Comparison of ENCODE assay signal across 1 cellular context in the genomic region with DNA sequence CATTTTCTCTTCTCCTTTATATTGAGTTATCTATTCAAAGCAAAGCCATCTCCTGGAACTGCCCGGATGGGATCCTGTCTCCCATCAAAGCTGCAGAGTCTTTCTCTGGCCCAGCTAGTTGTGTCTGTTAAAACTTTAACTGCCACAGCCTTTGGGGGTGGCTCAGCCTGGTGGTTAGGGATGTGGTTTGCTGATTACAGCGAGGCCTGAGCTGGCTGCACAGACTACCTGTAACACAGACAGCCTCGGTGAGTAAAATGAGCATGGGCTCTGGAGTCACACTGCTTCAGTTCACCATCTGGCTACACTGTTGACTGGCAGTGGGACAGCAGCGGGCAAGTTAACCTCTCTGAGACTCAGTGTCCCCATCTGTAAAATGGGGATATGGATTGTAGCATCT.
TF ChIP-seq lines count a peak whose summit lies in the region.

No MANE protein-coding gene starts in this region.

TF ChIP-seq in HepG2, 621 proteins besides CTCF, POLR2A, EP300 and RAD21:
- peak; percentile 19; the same call in 1 of the 2 replicates for TF ChIP-seq ZNF629 (CRISPR knock-in tag; conservative IDR thresholded peaks at IDR 0.05)
- TF ChIP-seq ZNF558 (CRISPR knock-in tag; IDR thresholded peaks at IDR 0.05; ENCODE audit: borderline replicate concordance), result no peak
- no peak for TF ChIP-seq KAT8 (CRISPR knock-in tag; IDR thresholded peaks at IDR 0.05)
TF ChIP-seq in HepG2: peak in this region for 1.
